19 cellular contexts compared by ENCODE assay signal in genomic region chr2:220279840-220280239, GRCh38.
A peak's percentile ranks its signal among the peaks of the same experiment; 100 is the strongest.
DNase-seq lines count a peak whose midpoint lies in the region; ATAC-seq and FAIRE-seq lines count a peak whose summit lies in the region.
"Had no signal": no experiment of that assay in that cellular context is flagged by ENCODE, and none has a peak within 500 bp of the region (broad histone marks: within the 10 kb centered on the region; RNA-seq: fewer than 3 reads in every experiment).

No MANE protein-coding gene starts in this region.

- CTCF ChIA-PET in naive thymus-derived CD4-positive, alpha-beta T cell (lab: Charles Lee) = no interaction called here

- no peak overlapping the region for H3K4me3 ChIP-seq in right cardiac atrium (ENCODE audit: low read length)
- H3K4me3 ChIP-seq in naive thymus-derived CD4-positive, alpha-beta T cell (ENCODE audit: low read length) = no peak overlapping the region
- H3K4me3 ChIP-seq: BLaER1, left ventricle myocardium inferior, thoracic aorta had no signal

- H3K4me1 Mint-ChIP-seq in naive thymus-derived CD4-positive, alpha-beta T cell = no peaks in the 10 kb centered on the region

- H3K4me1 ChIP-seq in right cardiac atrium (ENCODE audit: control insufficient read depth, insufficient read depth, low read length) = no peaks in the 10 kb centered on the region
- H3K4me1 ChIP-seq in naive thymus-derived CD4-positive, alpha-beta T cell (ENCODE audit: control insufficient read depth in 2 of 2, insufficient read depth in 2 of 2, low read length in 2 of 2) = no peaks in the 10 kb centered on the region
- H3K4me1 ChIP-seq: left ventricle myocardium inferior had no signal

- FAIRE-seq in RCC 7860 (lab: Jason Lieb, UNC) = no peak

- no peak for ATAC-seq in right cardiac atrium
- ATAC-seq in naive thymus-derived CD4-positive, alpha-beta T cell = no peak

- peaks cover 0 to 8% (median 3%) of the 10 kb centered on the region in 11 donors for H3K9me3 Mint-ChIP-seq in naive thymus-derived CD4-positive, alpha-beta T cell
- H3K9me3 Mint-ChIP-seq: T-helper 2 cell treated with Interferon-gamma antibody and Interleukin-4, amounts not matched to agents 5 μg/mL and 100 μg/mL, for 36 hours had no signal

- no peaks in the 10 kb centered on the region for H3K9me3 ChIP-seq in right cardiac atrium (ENCODE audit: control insufficient read depth, low read length)
- H3K9me3 ChIP-seq in naive thymus-derived CD4-positive, alpha-beta T cell (ENCODE audit: control insufficient read depth in 2 of 3, low read length in 3 of 3) = no peaks in the 10 kb centered on the region
- H3K9me3 ChIP-seq: BLaER1, left ventricle myocardium inferior, thoracic aorta had no signal

- H3K27ac ChIP-seq in epithelial cell of prostate = peak overlapping the region; percentile 96
- H3K27ac ChIP-seq in right cardiac atrium (ENCODE audit: low read length) = no peak overlapping the region
- H3K27ac ChIP-seq in naive thymus-derived CD4-positive, alpha-beta T cell (ENCODE audit: low read depth, low read length) = no peak overlapping the region
- H3K27ac ChIP-seq: BLaER1, left ventricle myocardium inferior, thoracic aorta had no signal

- DNase-seq in EH (ENCODE audit: low read depth) = peak; percentile 86
- peak; percentile 60 for DNase-seq in RCC 7860 (ENCODE audit: low spot score)
- DNase-seq in epithelial cell of prostate (ENCODE audit: low read depth, low spot score) = no peak
- DNase-seq in non-pigmented ciliary epithelial cell (ENCODE audit: low read depth) = peak; percentile 36
- DNase-seq in germinal center (ENCODE audit: low spot score) = no peak
- DNase-seq in right cardiac atrium = no peak
- no peak for DNase-seq in naive thymus-derived CD4-positive, alpha-beta T cell
- DNase-seq in DMS 273 (lab: John Stamatoyannopoulos, UW; ENCODE audit: unreplicated experiment) = no peak
- DNase-seq: activated gamma-delta T cell; aorta; dermis blood vessel endothelial cell; DMS153; left ventricle myocardium inferior; NCI-H1417 treated with DMSO at 0.1 percent for 48 hours; NK-92 treated with Interleukin-12 subunit alpha and Interleukin-12 subunit beta, amount 100 ng/mL, for 24 hours; SIG-M5 had no signal

- H3K36me3 Mint-ChIP-seq in naive thymus-derived CD4-positive, alpha-beta T cell = no peaks in the 10 kb centered on the region

- H3K4me3 Mint-ChIP-seq in naive thymus-derived CD4-positive, alpha-beta T cell = no peak overlapping the region
- H3K4me3 Mint-ChIP-seq: T-helper 2 cell treated with Interferon-gamma antibody and Interleukin-4, amounts not matched to agents 5 μg/mL and 100 μg/mL, for 36 hours had no signal

- POLR2A ChIA-PET in naive thymus-derived CD4-positive, alpha-beta T cell (lab: Charles Lee) = no interaction called here

- peaks cover 0 to 10% (median 0%) of the 10 kb centered on the region in 5 donors for H3K27me3 Mint-ChIP-seq in naive thymus-derived CD4-positive, alpha-beta T cell

- intact Hi-C loops in right cardiac atrium (cut with DNase I) = no loop called here
- intact Hi-C loops in naive thymus-derived CD4-positive, alpha-beta T cell (cut with micrococcal nuclease) = no loop called here

- no peaks in the 10 kb centered on the region for H3K36me3 ChIP-seq in naive thymus-derived CD4-positive, alpha-beta T cell (ENCODE audit: control insufficient read depth in 2 of 3, insufficient read depth in 3 of 3, low read length in 3 of 3)
- H3K36me3 ChIP-seq: BLaER1, left ventricle myocardium inferior, thoracic aorta had no signal

- no peaks in the 10 kb centered on the region for H3K27me3 ChIP-seq in right cardiac atrium (ENCODE audit: control insufficient read depth, insufficient read depth)
- H3K27me3 ChIP-seq in naive thymus-derived CD4-positive, alpha-beta T cell (ENCODE audit: control insufficient read depth in 2 of 2, insufficient read depth in 2 of 2, low read length in 2 of 2) = no peaks in the 10 kb centered on the region
- H3K27me3 ChIP-seq: BLaER1 had no signal

- H3K27ac Mint-ChIP-seq in naive thymus-derived CD4-positive, alpha-beta T cell = no peak overlapping the region
- H3K27ac Mint-ChIP-seq: T-helper 2 cell treated with Interferon-gamma antibody and Interleukin-4, amounts not matched to agents 5 μg/mL and 100 μg/mL, for 36 hours had no signal

Comparison
In these comparisons a context has a peak if more than half of its experiments do, and no peak if none do; other contexts are left out.
1. DNase-seq: peak in EH (single experiment), RCC 7860 (single experiment) and non-pigmented ciliary epithelial cell (single experiment); none in epithelial cell of prostate (single experiment), germinal center (single experiment), right cardiac atrium (0 of 3), naive thymus-derived CD4-positive, alpha-beta T cell (0 of 9) and DMS 273 (single experiment).